24 cellular contexts compared by ENCODE assay signal in the genomic region with DNA sequence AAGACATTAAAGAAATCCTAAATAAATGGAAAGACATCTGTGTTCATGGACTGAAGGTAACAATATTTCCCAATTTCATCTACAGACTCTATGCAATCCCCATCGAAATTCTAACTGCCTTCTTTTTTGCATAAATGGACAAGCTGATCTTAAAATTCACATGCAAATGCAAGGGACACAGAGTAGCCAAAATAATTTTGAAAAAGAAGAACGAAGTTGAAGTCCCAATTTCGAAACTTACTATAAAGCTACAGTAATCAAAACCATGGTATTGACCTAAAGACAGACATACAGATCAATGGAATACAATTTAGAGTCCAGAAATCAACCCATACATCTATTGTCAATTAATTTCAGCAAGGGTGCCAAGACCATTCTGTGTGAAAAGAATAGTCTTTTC. TPM values are rescaled to one million over a fixed set of nuclear protein-coding genes. Genes with fewer than 3 reads are reported as not detected.
DNase-seq lines count a peak whose midpoint lies in the region; ATAC-seq lines count a peak whose summit lies in the region.
"Had no signal": no experiment of that assay in that cellular context is flagged by ENCODE, and none has a peak within 500 bp of the region (broad histone marks: within the 10 kb centered on the region; RNA-seq: fewer than 3 reads in every experiment).

No MANE protein-coding gene starts in this region.

- intact Hi-C loops in activated naive CD4-positive, alpha-beta T cell treated with anti-CD3 and anti-CD28 coated beads for 36 hours (cut with micrococcal nuclease), result loop anchor here (5.0 kb wide), 1 partner anchor 179 kb away; the partner anchor contains the start of gene CHD4

- H3K9me3 ChIP-seq in Karpas-422 (ENCODE audit: low read length), result no peaks in the 10 kb centered on the region
- H3K9me3 ChIP-seq in thymus (ENCODE audit: control insufficient read depth), result no peaks in the 10 kb centered on the region
- H3K9me3 ChIP-seq: MG63 had no signal

- no peaks in the 10 kb centered on the region for H3K9me2 ChIP-seq in Karpas-422 (replicated peaks; ENCODE audit: insufficient read depth, low read length)

- no peak for DNase-seq in activated naive CD4-positive, alpha-beta T cell treated with anti-CD3 and anti-CD28 coated beads for 36 hours
- no peak for DNase-seq in activated naive CD4-positive, alpha-beta T cell treated with Interleukin-2 at 50 U/mL for 16 hours
- DNase-seq in Karpas-422, result peak; percentile 92
- no peak for DNase-seq in activated naive CD4-positive, alpha-beta T cell treated with anti-CD3 and anti-CD28 coated beads, Interleukin-2, amount 50 U/mL, for 72 hours (ENCODE audit: low spot score in 2 of 2)
- DNase-seq in NCI-H1694 treated with DMSO at 0.1 percent for 48 hours (lab: John Stamatoyannopoulos, UW), result no peak
- no peak for DNase-seq in DMS153 (lab: John Stamatoyannopoulos, UW)
- DNase-seq: activated CD4-positive, CD25-positive, alpha-beta regulatory T cell treated with anti-CD3 and anti-CD28 coated beads, Interleukin-2, amount 50 U/mL, for 72 hours; activated T-cell treated with anti-CD3 and anti-CD28 coated beads for 4 hours; amygdala; foreskin keratinocyte; hippocampal formation; MG63; NCI-H187; NCI-H748 treated with DMSO at 0.1 percent for 48 hours; PC-9; stimulated activated CD4-positive, alpha-beta T cell treated with anti-CD3 and anti-CD28 coated beads, Interleukin-1b, Interleukin-23, amount 100 ng/mL, for 48 hours; T-helper 9 cell had no signal

- H3K4me1 ChIP-seq in Karpas-422 (ENCODE audit: low read length) (peaks cover 95% of the 10 kb centered on the region), thymus (ENCODE audit: control insufficient read depth, insufficient read depth, low read length) (peaks cover 36% of the 10 kb centered on the region)

- CTCF ChIA-PET in activated naive CD4-positive, alpha-beta T cell treated with anti-CD3 and anti-CD28 coated beads for 36 hours (lab: Charles Lee), result interaction anchor here (0.6 to 7.6 kb wide), 4 partner anchors 16 to 35 kb away, joined by 3 to 223 read pairs (median 38); partner anchors contain the start of gene CD27

- H3K9me3 Mint-ChIP-seq in activated naive CD4-positive, alpha-beta T cell treated with anti-CD3 and anti-CD28 coated beads for 36 hours, result no peaks in the 10 kb centered on the region
- H3K9me3 Mint-ChIP-seq in activated naive CD4-positive, alpha-beta T cell treated with anti-CD3 and anti-CD28 coated beads, Interleukin-2, amount 50 U/mL, for 72 hours, result no peaks in the 10 kb centered on the region

- whole genome bisulfite sequencing in thymus, result 96% methylated on average over 3 of the region's 3 CpGs

- H3K27me3 Mint-ChIP-seq in activated naive CD4-positive, alpha-beta T cell treated with anti-CD3 and anti-CD28 coated beads for 36 hours (ENCODE audit: low read depth), result no peaks in the 10 kb centered on the region

- no peaks in the 10 kb centered on the region for H3K36me3 ChIP-seq in Karpas-422 (ENCODE audit: insufficient read depth, low read length)
- no peaks in the 10 kb centered on the region for H3K36me3 ChIP-seq in thymus (ENCODE audit: control insufficient read depth, insufficient read depth)
- H3K36me3 ChIP-seq: MG63 had no signal

- no peak for ATAC-seq in activated naive CD4-positive, alpha-beta T cell treated with anti-CD3 and anti-CD28 coated beads, Interleukin-2, amount 50 U/mL, for 72 hours
- no peak for ATAC-seq in GM18907 (IDR thresholded peaks at IDR 0.05; ENCODE audit: unreplicated experiment)
- ATAC-seq: foreskin keratinocyte had no signal

- H3K4me2 ChIP-seq in Karpas-422 (ENCODE audit: low read depth, low read length, poor library complexity, severe bottlenecking), result peak overlapping the region; percentile 78
- H3K4me2 ChIP-seq: PC-9 had no signal

- H3K4me3 ChIP-seq in Karpas-422 (ENCODE audit: low read length) (peak overlapping the region; percentile 57), thymus (ENCODE audit: low read length) (no peak overlapping the region)
- H3K4me3 ChIP-seq: dorsolateral prefrontal cortex, MG63, PC-9 had no signal

- no peaks in the 10 kb centered on the region for H3K27me3 ChIP-seq in Karpas-422 (ENCODE audit: low read length)
- H3K27me3 ChIP-seq in thymus (ENCODE audit: control insufficient read depth, insufficient read depth), result no peaks in the 10 kb centered on the region
- H3K27me3 ChIP-seq: dorsolateral prefrontal cortex, foreskin keratinocyte, MG63 had no signal

- H3K79me2 ChIP-seq in Karpas-422 (ENCODE audit: low read length), result no peaks in the 10 kb centered on the region

- H3K4me3 Mint-ChIP-seq in activated naive CD4-positive, alpha-beta T cell treated with anti-CD3 and anti-CD28 coated beads for 36 hours, result no peak overlapping the region

- peak overlapping the region; percentile 69 for H3K9ac ChIP-seq in Karpas-422 (ENCODE audit: low read length)

- H2AFZ ChIP-seq in Karpas-422 (ENCODE audit: low read length), result no peak overlapping the region
- H2AFZ ChIP-seq: PC-9 had no signal

- H3K27ac Mint-ChIP-seq in activated naive CD4-positive, alpha-beta T cell treated with anti-CD3 and anti-CD28 coated beads for 36 hours, result peak overlapping the region; percentile 99
- peak overlapping the region; percentile 98 to 100 for H3K27ac Mint-ChIP-seq in activated naive CD4-positive, alpha-beta T cell treated with anti-CD3 and anti-CD28 coated beads, Interleukin-2, amount 50 U/mL, for 72 hours

- H3K36me3 Mint-ChIP-seq in activated naive CD4-positive, alpha-beta T cell treated with anti-CD3 and anti-CD28 coated beads for 36 hours (ENCODE audit: low read depth), result no peaks in the 10 kb centered on the region
- H3K36me3 Mint-ChIP-seq in activated naive CD4-positive, alpha-beta T cell treated with anti-CD3 and anti-CD28 coated beads, Interleukin-2, amount 50 U/mL, for 72 hours, result no peaks in the 10 kb centered on the region

- H4K20me1 ChIP-seq in Karpas-422 (ENCODE audit: insufficient read depth, low read depth, low read length), result no peaks in the 10 kb centered on the region

- H3K27ac ChIP-seq in Karpas-422 (ENCODE audit: low read length) (peak overlapping the region; percentile 100), thymus (ENCODE audit: low read depth) (peak overlapping the region; percentile 5)
- H3K27ac ChIP-seq: dorsolateral prefrontal cortex, epithelial cell of prostate, foreskin keratinocyte, PC-9 had no signal

- peaks cover 83% of the 10 kb centered on the region for H3K4me1 Mint-ChIP-seq in activated naive CD4-positive, alpha-beta T cell treated with anti-CD3 and anti-CD28 coated beads for 36 hours (ENCODE audit: low read depth)

RNA-seq across cellular contexts. Expression of gene CD27, which starts 16.4 kb away (rescaled TPM):
- 10 to 100 TPM; 48.1 to 56.7 TPM for total RNA-seq in activated naive CD4-positive, alpha-beta T cell treated with anti-CD3 and anti-CD28 coated beads for 36 hours
- total RNA-seq in Karpas-422 (2014; rRNA removed; shearing (Covaris generic); ENCODE audit: low replicate concordance), result 155 and 203 TPM in 2 replicates
- total RNA-seq in activated naive CD4-positive, alpha-beta T cell treated with anti-CD3 and anti-CD28 coated beads, Interleukin-2, amount 50 U/mL, for 72 hours, result 100 to 1,000 TPM in 1 of 2 donors, 10 to 100 TPM in 1; 77.9 to 162 TPM
- polyA plus RNA-seq in thymus, result 75.4 TPM
- total RNA-seq: cardiac septum, foreskin keratinocyte, kidney epithelial cell, lung microvascular endothelial cell, PC-9 had no signal
- polyA plus RNA-seq: foreskin keratinocyte had no signal

RNA-seq across cellular contexts. Expression of gene TAPBPL, which starts 23.5 kb away (rescaled TPM):
- total RNA-seq in activated naive CD4-positive, alpha-beta T cell treated with anti-CD3 and anti-CD28 coated beads for 36 hours, result 10 to 100 TPM; 27.9 to 28.0 TPM
- total RNA-seq in Karpas-422 (2014; rRNA removed; shearing (Covaris generic); ENCODE audit: low replicate concordance), result 6.1 and 11.2 TPM in 2 replicates
- total RNA-seq in activated naive CD4-positive, alpha-beta T cell treated with anti-CD3 and anti-CD28 coated beads, Interleukin-2, amount 50 U/mL, for 72 hours, result 10 to 100 TPM; 31.4 to 33.7 TPM
- 28.6 TPM for polyA plus RNA-seq in thymus

RNA-seq across cellular contexts. Expression of gene VAMP1, which starts 42.2 kb away (rescaled TPM):
- 10 to 100 TPM; 31.9 to 33.5 TPM for total RNA-seq in activated naive CD4-positive, alpha-beta T cell treated with anti-CD3 and anti-CD28 coated beads for 36 hours
- total RNA-seq in Karpas-422 (2014; rRNA removed; shearing (Covaris generic); ENCODE audit: low replicate concordance), result 528 and 555 TPM in 2 replicates
- 100 to 1,000 TPM in 1 of 2 donors, 10 to 100 TPM in 1; 47.6 to 151 TPM for total RNA-seq in activated naive CD4-positive, alpha-beta T cell treated with anti-CD3 and anti-CD28 coated beads, Interleukin-2, amount 50 U/mL, for 72 hours
- polyA plus RNA-seq in thymus, result 17.2 TPM

RNA-seq across cellular contexts. Expression of gene LTBR, which starts 44.4 kb away (rescaled TPM):
- 1 to 10 TPM; 2.1 to 3.1 TPM for total RNA-seq in activated naive CD4-positive, alpha-beta T cell treated with anti-CD3 and anti-CD28 coated beads for 36 hours
- not detected in 2 replicates for total RNA-seq in Karpas-422 (2014; rRNA removed; shearing (Covaris generic); ENCODE audit: low replicate concordance)
- total RNA-seq in activated naive CD4-positive, alpha-beta T cell treated with anti-CD3 and anti-CD28 coated beads, Interleukin-2, amount 50 U/mL, for 72 hours, result 1 to 10 TPM; 2.0 to 3.1 TPM
- polyA plus RNA-seq in thymus, result 33.3 TPM

RNA-seq across cellular contexts. Expression of gene SCNN1A, which starts 53.0 kb away (rescaled TPM):
- total RNA-seq in activated naive CD4-positive, alpha-beta T cell treated with anti-CD3 and anti-CD28 coated beads for 36 hours, result under 1 TPM; 0.20 to 0.67 TPM
- not detected in 2 replicates for total RNA-seq in Karpas-422 (2014; rRNA removed; shearing (Covaris generic); ENCODE audit: low replicate concordance)
- 1 to 10 TPM; 1.1 to 2.8 TPM for total RNA-seq in activated naive CD4-positive, alpha-beta T cell treated with anti-CD3 and anti-CD28 coated beads, Interleukin-2, amount 50 U/mL, for 72 hours
- polyA plus RNA-seq in thymus, result 28.9 TPM
